ENCODE assay signal across 1 cellular context in the genomic region with DNA sequence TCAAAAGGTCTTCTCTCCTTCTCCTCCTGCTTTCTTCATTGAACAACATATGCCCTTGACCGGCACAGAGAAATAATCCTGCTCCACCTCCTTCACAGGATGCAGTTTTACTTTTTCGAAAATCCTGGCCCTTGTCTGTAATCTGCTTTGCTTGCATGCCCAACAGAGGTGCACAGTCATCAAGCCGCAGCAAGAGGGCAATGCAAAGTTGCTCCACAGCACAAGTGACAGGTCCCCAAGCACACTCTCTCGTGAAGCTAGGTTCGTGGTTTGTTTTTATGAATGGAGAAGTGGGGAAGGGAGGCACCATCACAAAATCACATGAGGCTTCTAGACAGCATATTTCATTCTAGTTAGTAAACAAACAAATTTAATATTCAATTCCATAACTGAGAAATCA.
TF ChIP-seq lines count a peak whose summit lies in the region.

No MANE protein-coding gene starts in this region.

TF ChIP-seq in HCT116, 20 proteins besides CTCF, POLR2A, EP300 and RAD21 (continued from another document):
- no peak for TF ChIP-seq SP1 (IDR thresholded peaks at IDR 0.05; ENCODE audit: low read depth)
- TF ChIP-seq POLR2AphosphoS5 (IDR thresholded peaks at IDR 0.05; ENCODE audit: low read depth, low read length): no peak
- TF ChIP-seq, protein P1, sequence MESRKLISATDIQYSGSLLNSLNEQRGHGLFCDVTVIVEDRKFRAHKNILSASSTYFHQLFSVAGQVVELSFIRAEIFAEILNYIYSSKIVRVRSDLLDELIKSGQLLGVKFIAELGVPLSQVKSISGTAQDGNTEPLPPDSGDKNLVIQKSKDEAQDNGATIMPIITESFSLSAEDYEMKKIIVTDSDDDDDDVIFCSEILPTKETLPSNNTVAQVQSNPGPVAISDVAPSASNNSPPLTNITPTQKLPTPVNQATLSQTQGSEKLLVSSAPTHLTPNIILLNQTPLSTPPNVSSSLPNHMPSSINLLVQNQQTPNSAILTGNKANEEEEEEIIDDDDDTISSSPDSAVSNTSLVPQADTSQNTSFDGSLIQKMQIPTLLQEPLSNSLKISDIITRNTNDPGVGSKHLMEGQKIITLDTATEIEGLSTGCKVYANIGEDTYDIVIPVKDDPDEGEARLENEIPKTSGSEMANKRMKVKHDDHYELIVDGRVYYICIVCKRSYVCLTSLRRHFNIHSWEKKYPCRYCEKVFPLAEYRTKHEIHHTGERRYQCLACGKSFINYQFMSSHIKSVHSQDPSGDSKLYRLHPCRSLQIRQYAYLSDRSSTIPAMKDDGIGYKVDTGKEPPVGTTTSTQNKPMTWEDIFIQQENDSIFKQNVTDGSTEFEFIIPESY (IDR thresholded peaks at IDR 0.05; ENCODE audit: extremely low read depth, insufficient replicate concordance, low read length): no peak
- TF ChIP-seq CEBPB (IDR thresholded peaks at IDR 0.05; ENCODE audit: low read depth): no peak
- no peak for TF ChIP-seq ZNF274 (IDR thresholded peaks at IDR 0.05; ENCODE audit: low read depth, low read length)
- TF ChIP-seq SIN3A (IDR thresholded peaks at IDR 0.05; ENCODE audit: low read depth): no peak
- no peak for TF ChIP-seq FOSL1 (IDR thresholded peaks at IDR 0.05; ENCODE audit: low read depth)
- no peak for TF ChIP-seq CBX3 (IDR thresholded peaks at IDR 0.05; ENCODE audit: low read depth)
- no peak for TF ChIP-seq SRF (IDR thresholded peaks at IDR 0.05; ENCODE audit: low read depth)
- TF ChIP-seq, protein P2, sequence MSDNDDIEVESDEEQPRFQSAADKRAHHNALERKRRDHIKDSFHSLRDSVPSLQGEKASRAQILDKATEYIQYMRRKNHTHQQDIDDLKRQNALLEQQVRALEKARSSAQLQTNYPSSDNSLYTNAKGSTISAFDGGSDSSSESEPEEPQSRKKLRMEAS (IDR thresholded peaks at IDR 0.05): no peak
- TF ChIP-seq EZH2phosphoT487 (IDR thresholded peaks at IDR 0.05; ENCODE audit: borderline replicate concordance): no peak
- TF ChIP-seq TCF7L2 (IDR thresholded peaks at IDR 0.05; ENCODE audit: borderline replicate concordance, extremely low read depth, insufficient read depth, insufficient read length): no peak
- TF ChIP-seq JUND (IDR thresholded peaks at IDR 0.05): no peak
